In the genomic region with DNA sequence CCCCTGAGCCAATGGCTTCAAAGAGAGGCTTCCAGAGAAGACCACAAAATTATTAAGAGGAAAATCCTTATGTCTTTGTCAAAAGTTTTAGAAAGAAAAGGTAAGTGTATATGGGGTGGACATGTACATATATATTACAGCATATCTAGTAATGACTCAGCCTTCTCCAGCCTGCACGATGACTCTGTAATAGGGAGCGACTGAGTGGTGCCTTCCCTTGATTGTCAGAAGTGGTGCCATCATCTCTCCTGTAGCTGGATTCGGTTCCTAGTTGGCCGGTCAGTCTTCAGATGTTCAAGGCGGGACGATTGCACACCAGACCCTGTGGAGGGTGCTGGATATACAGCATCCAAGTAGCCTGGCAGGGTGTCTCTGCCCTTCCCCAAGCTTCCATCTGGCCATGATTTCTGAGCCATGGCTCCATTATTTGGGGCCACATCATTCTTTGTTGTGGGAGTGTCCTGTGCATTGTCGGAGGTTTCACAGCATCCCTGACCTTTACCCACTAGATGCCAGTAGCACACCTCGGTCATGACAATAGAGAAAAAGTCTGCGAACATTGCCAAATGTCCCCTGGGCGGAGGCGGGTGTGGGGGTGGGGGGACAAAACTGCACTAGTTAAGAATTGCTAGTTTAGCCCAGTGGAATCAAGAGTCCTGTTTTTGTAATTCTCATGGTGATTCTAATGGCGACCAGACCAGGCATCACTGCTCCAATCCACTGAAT, we compare ENCODE assay signal across 1 cellular context.
TF ChIP-seq lines count a peak whose summit lies in the region.

No MANE protein-coding gene starts in this region.

TF ChIP-seq in H1, 55 proteins besides CTCF, POLR2A, EP300 and RAD21:
- TF ChIP-seq SIN3A (conservative IDR thresholded peaks at IDR 0.05 in 1 of 2, IDR thresholded peaks at IDR 0.05 in 1 of 2; ENCODE audit: low read depth in 1 of 2, low read length in 2 of 2) = no peak
- no peak for TF ChIP-seq POLR2AphosphoS5 (IDR thresholded peaks at IDR 0.05; ENCODE audit: low read depth, low read length)
- no peak for TF ChIP-seq ASH2L (IDR thresholded peaks at IDR 0.05; ENCODE audit: low read length)
- no peak for TF ChIP-seq RXRA (IDR thresholded peaks at IDR 0.05; ENCODE audit: insufficient read depth, low read depth, low read length)
- no peak for TF ChIP-seq HDAC2 (IDR thresholded peaks at IDR 0.05; ENCODE audit: borderline replicate concordance in 1 of 2, low read depth in 2 of 2, low read length in 2 of 2)
